18 cellular contexts compared by ENCODE assay signal in genomic region chr10:558891-559766, GRCh38.
"Had no signal": no experiment of that assay in that cellular context is flagged by ENCODE, and none has a peak within 500 bp of the region (broad histone marks: within the 10 kb centered on the region; RNA-seq: fewer than 3 reads in every experiment).

No MANE protein-coding gene starts in this region.

- H3K27ac ChIP-seq: ascending aorta, gastroesophageal sphincter, heart right ventricle, psoas muscle, right lobe of liver, spleen, testis had no signal

- H3K36me3 ChIP-seq: ascending aorta, gastroesophageal sphincter, heart right ventricle, right lobe of liver, spleen, stomach had no signal

- H3K4me3 ChIP-seq: ascending aorta, gastroesophageal sphincter, heart right ventricle, psoas muscle, right lobe of liver, spleen, stomach, testis had no signal

- H3K4me1 ChIP-seq: ascending aorta, testis had no signal

- H3K27me3 ChIP-seq: ascending aorta, gastroesophageal sphincter, heart right ventricle, right lobe of liver, stomach, testis had no signal

- DNase-seq: activated CD4-positive, alpha-beta T cell treated with anti-CD3 and anti-CD28 coated beads, Interleukin-2, amount 50 U/mL, for 4 hours; activated CD4-positive, CD25-positive, alpha-beta regulatory T cell treated with anti-CD3 and anti-CD28 coated beads, Interleukin-2, amount 50 U/mL, for 72 hours; activated naive CD4-positive, alpha-beta T cell treated with anti-CD3 and anti-CD28 coated beads for 36 hours; activated naive CD8-positive, alpha-beta T cell treated with anti-CD3 and anti-CD28 coated beads, Interleukin-2, amount 50 U/mL, for 24 hours; activated T-cell treated with anti-CD3 and anti-CD28 coated beads for 4 hours; dermis blood vessel endothelial cell; erythroblast; heart right ventricle; occipital lobe; psoas muscle; right lobe of liver; spleen; stomach; T-helper 9 cell; testis had no signal

- ATAC-seq: activated naive CD8-positive, alpha-beta T cell treated with anti-CD3 and anti-CD28 coated beads, Interleukin-2, amount 50 U/mL, for 24 hours; activated T-helper 17 cell treated with anti-CD3 and anti-CD28 coated beads, Interleukin-2, amount 50 U/mL, for 72 hours; gastroesophageal sphincter; heart right ventricle had no signal

- H3K9me3 ChIP-seq: psoas muscle, right lobe of liver, testis had no signal
